19 cellular contexts compared by ENCODE assay signal in the genomic region with DNA sequence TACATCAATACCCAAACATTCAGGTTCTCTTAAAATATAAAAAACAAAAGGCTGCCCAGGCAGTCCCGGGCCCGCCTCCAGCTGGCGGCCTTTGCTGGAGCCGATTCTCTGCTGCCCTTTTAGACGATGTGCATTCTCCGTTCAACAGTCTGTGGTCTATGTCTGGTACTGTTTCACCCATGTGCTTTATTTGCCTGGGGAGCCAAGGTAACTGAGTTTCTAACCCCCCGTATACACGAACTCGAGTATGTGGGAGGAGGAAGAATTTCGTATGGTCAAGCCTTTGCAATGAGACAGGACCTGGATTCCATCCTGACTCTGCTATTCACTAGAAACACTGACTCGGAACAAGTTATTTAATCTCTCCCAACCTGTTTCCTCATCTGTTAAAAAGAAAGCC. TPM values are rescaled to one million over a fixed set of nuclear protein-coding genes. Genes with fewer than 3 reads are reported as not detected.
DNase-seq lines count a peak whose midpoint lies in the region; ATAC-seq and TF ChIP-seq lines count a peak whose summit lies in the region.
"Had no signal": no experiment of that assay in that cellular context is flagged by ENCODE, and none has a peak within 500 bp of the region (broad histone marks: within the 10 kb centered on the region; RNA-seq: fewer than 3 reads in every experiment).

No MANE protein-coding gene starts in this region.

- no peak overlapping the region for H3K23ac ChIP-seq in neuronal stem cell (ENCODE audit: low read depth, low read length, poor library complexity)

- H3K4me3 ChIP-seq in osteoblast (ENCODE audit: insufficient read depth, low read length) (no peak overlapping the region), neuronal stem cell (ENCODE audit: low read length in 2 of 2) (no peak overlapping the region)
- H3K4me3 ChIP-seq: A549, BLaER1, HAP-1, skin epidermis had no signal

- no peak for ATAC-seq in T-helper 17 cell
- ATAC-seq: A549 had no signal

- peak overlapping the region; percentile 95 for H3K27ac Mint-ChIP-seq in activated CD4-positive, alpha-beta memory T cell treated with anti-CD3 and anti-CD28 coated beads for 36 hours
- H3K27ac Mint-ChIP-seq in activated CD4-positive, alpha-beta memory T cell treated with anti-CD3 and anti-CD28 coated beads, Interleukin-2, amount 10 ng/mL, durations not matched to agents 7 days and 5 days = no peak overlapping the region
- peak overlapping the region; percentile 75 for H3K27ac Mint-ChIP-seq in T-helper 17 cell

- peaks cover 50% of the 10 kb centered on the region for H3K4me1 Mint-ChIP-seq in activated CD4-positive, alpha-beta memory T cell treated with anti-CD3 and anti-CD28 coated beads for 36 hours (ENCODE audit: low read depth)
- peaks cover 30% of the 10 kb centered on the region for H3K4me1 Mint-ChIP-seq in activated CD4-positive, alpha-beta memory T cell treated with anti-CD3 and anti-CD28 coated beads, Interleukin-2, amount 10 ng/mL, durations not matched to agents 7 days and 5 days
- peaks cover 16% of the 10 kb centered on the region for H3K4me1 Mint-ChIP-seq in T-helper 17 cell

- H3K9ac ChIP-seq in neuronal stem cell (ENCODE audit: low read depth, low read length, poor library complexity) = no peak overlapping the region
- H3K9ac ChIP-seq: BLaER1 had no signal

- H2AFZ ChIP-seq in osteoblast (ENCODE audit: low read length) (no peak overlapping the region), neuronal stem cell (ENCODE audit: low read length) (no peak overlapping the region)

- H2BK120ac ChIP-seq in neuronal stem cell (ENCODE audit: low read depth, low read length) = no peak overlapping the region

- H3K36me3 ChIP-seq in osteoblast (ENCODE audit: insufficient read depth, low read length) = no peaks in the 10 kb centered on the region
- peaks cover 62 to 97% of the 10 kb centered on the region in 2 donors for H3K36me3 ChIP-seq in neuronal stem cell (replicated peaks in 1 of 2; ENCODE audit: control insufficient read depth in 2 of 2, insufficient read depth in 2 of 2, low read length in 2 of 2)

- no peak overlapping the region for H3K18ac ChIP-seq in neuronal stem cell (ENCODE audit: low read length)

- TF ChIP-seq CTCF in osteoblast (IDR thresholded peaks at IDR 0.05; ENCODE audit: extremely low read depth, low read depth, low read length) = no peak

- peaks cover 75% of the 10 kb centered on the region for H3K36me3 Mint-ChIP-seq in activated CD4-positive, alpha-beta memory T cell treated with anti-CD3 and anti-CD28 coated beads for 36 hours
- peaks cover 93% of the 10 kb centered on the region for H3K36me3 Mint-ChIP-seq in activated CD4-positive, alpha-beta memory T cell treated with anti-CD3 and anti-CD28 coated beads, Interleukin-2, amount 10 ng/mL, durations not matched to agents 7 days and 5 days (ENCODE audit: low read depth)
- peaks cover 7% of the 10 kb centered on the region for H3K36me3 Mint-ChIP-seq in T-helper 17 cell (ENCODE audit: low read depth)

- CTCF ChIA-PET in activated CD4-positive, alpha-beta memory T cell treated with anti-CD3 and anti-CD28 coated beads for 36 hours (lab: Charles Lee) = interaction anchor here (1.9 kb wide), 1 partner anchor 13 kb away, joined by 7 read pairs; no protein-coding TSS in a partner anchor
- CTCF ChIA-PET in activated CD4-positive, alpha-beta memory T cell treated with anti-CD3 and anti-CD28 coated beads, Interleukin-2, amount 10 ng/mL, durations not matched to agents 7 days and 5 days (lab: Charles Lee) = no interaction called here

- H3K27me3 ChIP-seq in osteoblast (ENCODE audit: insufficient read depth, low read length) = no peaks in the 10 kb centered on the region
- H3K27me3 ChIP-seq in neuronal stem cell (ENCODE audit: control insufficient read depth in 3 of 3, insufficient read depth in 3 of 3, low read depth in 1 of 3, low read length in 3 of 3) = no peaks in the 10 kb centered on the region
- H3K27me3 ChIP-seq: BLaER1 had no signal

- H3K79me2 ChIP-seq in osteoblast (ENCODE audit: insufficient read depth, low read length) = no peaks in the 10 kb centered on the region

- H3K79me1 ChIP-seq in neuronal stem cell (ENCODE audit: low read depth, low read length) = peaks cover 3% of the 10 kb centered on the region

- no peak overlapping the region for H2BK5ac ChIP-seq in neuronal stem cell (ENCODE audit: low read length)

- H2AK5ac ChIP-seq in neuronal stem cell (ENCODE audit: low read depth, low read length) = no peak overlapping the region

- H3K4ac ChIP-seq in neuronal stem cell (ENCODE audit: low read length) = no peak overlapping the region

- H3K27ac ChIP-seq in osteoblast (ENCODE audit: low read depth, low read length) (no peak overlapping the region), neuronal stem cell (replicated peaks; ENCODE audit: low read length) (no peak overlapping the region)
- H3K27ac ChIP-seq: A549, BLaER1, skin epidermis had no signal

- H4K8ac ChIP-seq in neuronal stem cell (ENCODE audit: low read depth, low read length) = no peak overlapping the region

- no peak overlapping the region for H3K4me2 ChIP-seq in osteoblast (ENCODE audit: insufficient read depth, low read length)
- H3K4me2 ChIP-seq in neuronal stem cell (ENCODE audit: insufficient read depth, low read length, poor library complexity, severe bottlenecking) = no peak overlapping the region
- H3K4me2 ChIP-seq: A549, BLaER1 had no signal

- H2BK15ac ChIP-seq in neuronal stem cell (ENCODE audit: low read length) = no peak overlapping the region

- DNase-seq in activated CD4-positive, alpha-beta memory T cell treated with anti-CD3 and anti-CD28 coated beads for 36 hours = no peak
- no peak for DNase-seq in activated CD4-positive, alpha-beta memory T cell treated with anti-CD3 and anti-CD28 coated beads, Interleukin-2, amount 10 ng/mL, durations not matched to agents 7 days and 5 days
- DNase-seq in T-helper 17 cell (no peak), cerebellum (ENCODE audit: low spot score) (peak; percentile 71), osteoblast (ENCODE audit: insufficient read length, low spot score, missing footprints) (peak; percentile 74), NCI-H510A (lab: John Stamatoyannopoulos, UW) (no peak), neuronal stem cell (ENCODE audit: low spot score) (no peak), D341Med (ENCODE audit: low spot score) (no peak)
- DNase-seq: activated CD4-positive, alpha-beta T cell treated with anti-CD3 and anti-CD28 coated beads, Interleukin-2, amount 50 U/mL, for 48 hours; Kasumi-1; mammary epithelial cell; naive B cell; NCI-H1105 treated with DMSO at 0.1 percent for 48 hours; NCI-H524; stimulated activated CD4-positive, alpha-beta T cell treated with anti-CD3 and anti-CD28 coated beads, Interleukin-4, amount 100 ng/mL, for 4 hours had no signal

- no peaks in the 10 kb centered on the region for H4K20me1 ChIP-seq in osteoblast (ENCODE audit: insufficient read depth, low read length)

- no CpG with 5 or more reads among the region's 11 CpGs for WGBS in neuronal stem cell (ENCODE audit: extremely low coverage in 2 of 2, insufficient read length in 2 of 2, insufficient replicate concordance in 1 of 2), 2 donors

- intact Hi-C loops in activated CD4-positive, alpha-beta memory T cell treated with anti-CD3 and anti-CD28 coated beads for 36 hours (cut with micrococcal nuclease) = no loop called here

- H3K9me3 Mint-ChIP-seq in activated CD4-positive, alpha-beta memory T cell treated with anti-CD3 and anti-CD28 coated beads for 36 hours = no peaks in the 10 kb centered on the region
- H3K9me3 Mint-ChIP-seq in activated CD4-positive, alpha-beta memory T cell treated with anti-CD3 and anti-CD28 coated beads, Interleukin-2, amount 10 ng/mL, durations not matched to agents 7 days and 5 days = no peaks in the 10 kb centered on the region
- H3K9me3 Mint-ChIP-seq: naive B cell had no signal

- H3K4me1 ChIP-seq in osteoblast (ENCODE audit: insufficient read depth, low read length) (no peaks in the 10 kb centered on the region), neuronal stem cell (ENCODE audit: control insufficient read depth in 2 of 2, insufficient read depth in 1 of 2, low read depth in 1 of 2, low read length in 2 of 2) (peaks cover 0 to 3% of the 10 kb centered on the region in 2 donors)
- H3K4me1 ChIP-seq: A549, HAP-1 had no signal

- no peaks in the 10 kb centered on the region for H3K27me3 Mint-ChIP-seq in activated CD4-positive, alpha-beta memory T cell treated with anti-CD3 and anti-CD28 coated beads for 36 hours
- H3K27me3 Mint-ChIP-seq in activated CD4-positive, alpha-beta memory T cell treated with anti-CD3 and anti-CD28 coated beads, Interleukin-2, amount 10 ng/mL, durations not matched to agents 7 days and 5 days = no peaks in the 10 kb centered on the region
- H3K27me3 Mint-ChIP-seq in T-helper 17 cell = no peaks in the 10 kb centered on the region
- H3K27me3 Mint-ChIP-seq: naive B cell had no signal

- POLR2A ChIA-PET in activated CD4-positive, alpha-beta memory T cell treated with anti-CD3 and anti-CD28 coated beads for 36 hours (lab: Charles Lee) = no interaction called here
- POLR2A ChIA-PET in activated CD4-positive, alpha-beta memory T cell treated with anti-CD3 and anti-CD28 coated beads, Interleukin-2, amount 10 ng/mL, durations not matched to agents 7 days and 5 days (lab: Charles Lee) = interaction anchor here (0.6 kb wide), 1 partner anchor 37 kb away, joined by 3 read pairs; no protein-coding TSS in a partner anchor

- H2BK12ac ChIP-seq in neuronal stem cell (ENCODE audit: low read length) = no peak overlapping the region

- H3K9me3 ChIP-seq in T-helper 17 cell (ENCODE audit: control insufficient read depth, low read length, poor library complexity, severe bottlenecking) = no peaks in the 10 kb centered on the region
- no peaks in the 10 kb centered on the region for H3K9me3 ChIP-seq in osteoblast (ENCODE audit: low read depth, low read length)
- no peaks in the 10 kb centered on the region for H3K9me3 ChIP-seq in neuronal stem cell (replicated peaks in 1 of 2; ENCODE audit: control insufficient read depth in 2 of 2, insufficient read depth in 1 of 2, low read depth in 1 of 2, low read length in 2 of 2)
- H3K9me3 ChIP-seq: A549, BLaER1, HAP-1 had no signal

- H3K4me3 Mint-ChIP-seq in activated CD4-positive, alpha-beta memory T cell treated with anti-CD3 and anti-CD28 coated beads for 36 hours = no peak overlapping the region
- H3K4me3 Mint-ChIP-seq in activated CD4-positive, alpha-beta memory T cell treated with anti-CD3 and anti-CD28 coated beads, Interleukin-2, amount 10 ng/mL, durations not matched to agents 7 days and 5 days = no peak overlapping the region
- H3K4me3 Mint-ChIP-seq in T-helper 17 cell = no peak overlapping the region
- H3K4me3 Mint-ChIP-seq: naive B cell had no signal

- no peak overlapping the region for H3K14ac ChIP-seq in neuronal stem cell (ENCODE audit: low read length)

- H4K91ac ChIP-seq in neuronal stem cell (ENCODE audit: low read depth, low read length, poor library complexity) = no peak overlapping the region

RNA-seq across cellular contexts. Expression of a gene that starts 54.1 kb away (rescaled TPM):
- total RNA-seq in activated CD4-positive, alpha-beta memory T cell treated with anti-CD3 and anti-CD28 coated beads for 36 hours = 1 to 10 TPM; 6.5 to 6.9 TPM
- 10 to 100 TPM; 36.9 to 39.8 TPM for total RNA-seq in activated CD4-positive, alpha-beta memory T cell treated with anti-CD3 and anti-CD28 coated beads, Interleukin-2, amount 10 ng/mL, durations not matched to agents 7 days and 5 days
- 10 to 100 TPM in 1 of 2 donors, 1 to 10 TPM in 1; 7.6 to 12.4 TPM for total RNA-seq in T-helper 17 cell
- total RNA-seq in cerebellum = 5.8 TPM
- 8.0 and 8.5 TPM in 2 replicates for total RNA-seq in osteoblast
- polyA plus RNA-seq in neuronal stem cell (2013, experiment 1 of 2) = 0.70 TPM
- 0.61 TPM for polyA plus RNA-seq in neuronal stem cell (2013, experiment 2 of 2)

Comparison
In these comparisons a context has a peak if more than half of its experiments do, and no peak if none do; other contexts are left out.
1. DNase-seq: peak in cerebellum (single experiment) and osteoblast (single experiment); none in activated CD4-positive, alpha-beta memory T cell treated with anti-CD3 and anti-CD28 coated beads for 36 hours (single experiment), activated CD4-positive, alpha-beta memory T cell treated with anti-CD3 and anti-CD28 coated beads, Interleukin-2, amount 10 ng/mL, durations not matched to agents 7 days and 5 days (single experiment), T-helper 17 cell (0 of 3), NCI-H510A (single experiment), neuronal stem cell (single experiment) and D341Med (single experiment).